In genomic region chr6:797479-798077, GRCh38 we compare ENCODE assay signal across 1 cellular context.
TF ChIP-seq lines count a peak whose summit lies in the region.

No MANE protein-coding gene starts in this region.

TF ChIP-seq in K562, 482 proteins besides CTCF, POLR2A, EP300 and RAD21 (continued from another document):
- no peak for TF ChIP-seq CHD7 (IDR thresholded peaks at IDR 0.05; ENCODE audit: low read depth, low read length)
- no peak for TF ChIP-seq CC2D1A (IDR thresholded peaks at IDR 0.05)
- peak; percentile 14; the same call in 1 of the 2 replicates for TF ChIP-seq BHLHE40 (IDR thresholded peaks at IDR 0.05; ENCODE audit: low read length)
- TF ChIP-seq SMC3 (conservative IDR thresholded peaks at IDR 0.05; ENCODE audit: insufficient read depth, low read depth, low read length) = peak; percentile 70
TF ChIP-seq in K562: peak in this region for 7.
